Comparison of ENCODE assay signal across 15 cellular contexts in the genomic region with DNA sequence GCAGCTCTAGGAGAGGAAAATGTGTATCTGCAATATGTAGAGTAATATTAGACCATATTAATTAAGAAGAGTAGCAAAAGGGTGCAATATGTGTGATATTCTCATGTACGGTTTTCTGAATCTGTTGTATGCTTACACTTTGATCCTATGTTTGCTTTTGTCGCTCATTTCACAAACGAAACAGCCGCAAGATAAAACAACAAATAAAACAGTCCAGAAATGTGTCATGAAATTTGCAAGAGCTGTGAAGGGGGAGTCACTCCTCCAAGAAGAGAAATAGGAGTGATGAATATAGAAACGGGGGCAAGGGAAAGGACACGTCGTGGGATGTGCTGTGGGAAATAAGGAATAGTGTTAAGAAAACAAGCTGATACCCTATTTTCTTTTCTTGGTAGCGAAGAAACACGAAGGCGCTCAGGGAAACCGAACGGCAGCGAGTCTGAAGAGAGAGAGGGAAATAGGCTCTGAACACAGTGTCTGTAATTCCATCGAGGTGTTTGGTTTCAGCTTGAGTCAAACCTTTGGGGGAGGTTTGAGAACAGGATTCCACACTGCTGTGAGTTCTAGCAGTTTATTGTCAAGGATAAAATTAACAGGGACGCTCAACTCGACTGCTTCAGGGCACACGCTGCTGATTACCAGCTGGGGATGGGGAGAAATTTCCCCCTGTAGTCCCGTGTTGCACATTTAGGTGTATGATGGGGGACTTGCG.
A peak's percentile ranks its signal among the peaks of the same experiment; 100 is the strongest.
DNase-seq lines count a peak whose midpoint lies in the region; ATAC-seq and TF ChIP-seq lines count a peak whose summit lies in the region.
"Had no signal": no experiment of that assay in that cellular context is flagged by ENCODE, and none has a peak within 500 bp of the region (broad histone marks: within the 10 kb centered on the region; RNA-seq: fewer than 3 reads in every experiment).

No MANE protein-coding gene starts in this region.

- no peaks in the 10 kb centered on the region for H3K27me3 Mint-ChIP-seq in osteocyte (ENCODE audit: unreplicated experiment)
- H3K27me3 Mint-ChIP-seq: activated CD4-positive, alpha-beta memory T cell treated with anti-CD3 and anti-CD28 coated beads, Interleukin-2, amount 10 ng/mL, durations not matched to agents 7 days and 5 days had no signal

- H3K36me3 ChIP-seq in RWPE2 (ENCODE audit: low read depth), result no peaks in the 10 kb centered on the region
- H3K36me3 ChIP-seq in sigmoid colon, result no peaks in the 10 kb centered on the region
- H3K36me3 ChIP-seq: colonic mucosa, heart left ventricle had no signal

- in situ Hi-C loops in ACHN (cut with HindIII; ENCODE audit: low pct_ligation_motif_present, low pct_unique_long_range_greater_than_20kb, low sequenced_read_pairs), result no loop called here

- H3K27me3 ChIP-seq in RWPE2 (ENCODE audit: insufficient read depth, poor library complexity, severe bottlenecking), result no peaks in the 10 kb centered on the region
- H3K27me3 ChIP-seq in sigmoid colon, result peaks cover 0 to 4% (median 0%) of the 10 kb centered on the region in 3 donors
- H3K27me3 ChIP-seq: colonic mucosa had no signal

- TF ChIP-seq CTCF in RWPE2 (IDR thresholded peaks at IDR 0.05; ENCODE audit: poor library complexity, severe bottlenecking) (no peak), fibroblast of the aortic adventitia (IDR thresholded peaks at IDR 0.05; ENCODE audit: insufficient read depth, low read length) (no peak), osteocyte (IDR thresholded peaks at IDR 0.05) (no peak), sigmoid colon (IDR thresholded peaks at IDR 0.05) (no peak)

- WGBS in sigmoid colon, 2 donors, result 43 to 57% methylated on average over 19 of the region's 19 CpGs

- H3K4me1 ChIP-seq in RWPE2 (ENCODE audit: insufficient read depth, poor library complexity, severe bottlenecking) (peaks cover 14% of the 10 kb centered on the region), sigmoid colon (no peaks in the 10 kb centered on the region)
- H3K4me1 ChIP-seq: colonic mucosa, heart left ventricle had no signal

- H3K9me3 ChIP-seq in RWPE2 (ENCODE audit: severe bottlenecking) (no peaks in the 10 kb centered on the region), sigmoid colon (peaks cover 0 to 3% (median 0%) of the 10 kb centered on the region in 4 donors)
- H3K9me3 ChIP-seq: colonic mucosa had no signal

- TF ChIP-seq EP300 in sigmoid colon (IDR thresholded peaks at IDR 0.05), result no peak

- TF ChIP-seq POLR2A in sigmoid colon (IDR thresholded peaks at IDR 0.05), result no peak

- peak overlapping the region; percentile 81 for H3K4me3 Mint-ChIP-seq in osteocyte (ENCODE audit: unreplicated experiment)
- H3K4me3 Mint-ChIP-seq: activated CD4-positive, alpha-beta memory T cell treated with anti-CD3 and anti-CD28 coated beads, Interleukin-2, amount 10 ng/mL, durations not matched to agents 7 days and 5 days; activated T-helper 1 cell treated with anti-CD3 and anti-CD28 coated beads, Interleukin-12 subunit alpha, Interleukin-12 subunit beta, Interleukin-2, Interleukin-4 antibody, amounts not matched to agents 30 ng/mL and 10 ng/mL and 1 ng/mL, durations not matched to agents 14 hours and 24 hours and 36 hours had no signal

- intact Hi-C loops in sigmoid colon (cut with DNase I), result no loop called here

- H3K4me1 Mint-ChIP-seq in osteocyte (ENCODE audit: unreplicated experiment), result peaks cover 16% of the 10 kb centered on the region
- H3K4me1 Mint-ChIP-seq: activated CD4-positive, alpha-beta memory T cell treated with anti-CD3 and anti-CD28 coated beads, Interleukin-2, amount 10 ng/mL, durations not matched to agents 7 days and 5 days had no signal

- H3K27ac ChIP-seq in RWPE2 (ENCODE audit: poor library complexity, severe bottlenecking), result peak overlapping the region; percentile 23
- no peak overlapping the region for H3K27ac ChIP-seq in sigmoid colon
- H3K27ac ChIP-seq: C4-2B, colonic mucosa, heart left ventricle had no signal

- DNase-seq in ELR (ENCODE audit: low read depth) (peak; percentile 31), RWPE2 (ENCODE audit: low spot score) (no peak), fibroblast of the aortic adventitia (ENCODE audit: low read depth) (peak; percentile 27), osteocyte (ENCODE audit: extremely low spot score, unreplicated experiment) (no peak), NCI-H1417 (lab: John Stamatoyannopoulos, UW) (no peak), ACHN (no peak), sigmoid colon (no peak), AG08396 (ENCODE audit: low spot score) (no peak)
- DNase-seq: activated CD4-positive, alpha-beta memory T cell treated with anti-CD3 and anti-CD28 coated beads, Interleukin-2, amount 10 ng/mL, durations not matched to agents 7 days and 5 days; colonic mucosa; heart left ventricle; NCI-H187 treated with DMSO at 0.1 percent for 48 hours; PC-3 had no signal

- H3K4me3 ChIP-seq in RWPE2 (ENCODE audit: severe bottlenecking), result no peak overlapping the region
- H3K4me3 ChIP-seq in fibroblast of the aortic adventitia (ENCODE audit: low read depth, low read length), result no peak overlapping the region
- H3K4me3 ChIP-seq in sigmoid colon, result no peak overlapping the region
- H3K4me3 ChIP-seq: colonic mucosa, heart left ventricle had no signal

- ATAC-seq in RWPE2 (ENCODE audit: low read depth), result peak; percentile 67; the same call in 2 of the 3 replicates
- ATAC-seq: heart left ventricle, PC-3 had no signal

- no peaks in the 10 kb centered on the region for H3K36me3 Mint-ChIP-seq in osteocyte (ENCODE audit: unreplicated experiment)

- no peaks in the 10 kb centered on the region for H3K9me3 Mint-ChIP-seq in osteocyte (ENCODE audit: unreplicated experiment)

- H3K27ac Mint-ChIP-seq in osteocyte (ENCODE audit: unreplicated experiment), result peak overlapping the region; percentile 74
- H3K27ac Mint-ChIP-seq: activated CD4-positive, alpha-beta memory T cell treated with anti-CD3 and anti-CD28 coated beads, Interleukin-2, amount 10 ng/mL, durations not matched to agents 7 days and 5 days; activated T-helper 1 cell treated with anti-CD3 and anti-CD28 coated beads, Interleukin-12 subunit alpha, Interleukin-12 subunit beta, Interleukin-2, Interleukin-4 antibody, amounts not matched to agents 30 ng/mL and 10 ng/mL and 1 ng/mL, durations not matched to agents 14 hours and 24 hours and 36 hours had no signal

Comparison
In these comparisons a context has a peak if more than half of its experiments do, and no peak if none do; other contexts are left out.
1. DNase-seq: peak in ELR (single experiment) and fibroblast of the aortic adventitia (single experiment); none in RWPE2 (single experiment), osteocyte (single experiment), NCI-H1417 (0 of 3), ACHN (single experiment), sigmoid colon (single experiment) and AG08396 (single experiment).